8 cellular contexts compared by ENCODE assay signal in genomic region chrX:49190783-49191032, GRCh38. TPM values are rescaled to one million over a fixed set of nuclear protein-coding genes. Genes with fewer than 3 reads are reported as not detected.
DNase-seq lines count a peak whose midpoint lies in the region; TF ChIP-seq lines count a peak whose summit lies in the region.

No MANE protein-coding gene starts in this region.

- H3K27me3 Mint-ChIP-seq in T-helper 1 cell treated with Interleukin-12 subunit alpha and Interleukin-12 subunit beta and Interleukin-4 antibody, amounts not matched to agents 30 μg/mL and 1 μg/mL, for 36 hours (ENCODE audit: low read depth): no peaks in the 10 kb centered on the region
- no peaks in the 10 kb centered on the region for H3K27me3 Mint-ChIP-seq in activated naive CD8-positive, alpha-beta T cell

- no peak for TF ChIP-seq CTCF in kidney epithelial cell (IDR thresholded peaks at IDR 0.05; ENCODE audit: insufficient read depth, low read length, poor library complexity, severe bottlenecking)

- peaks cover 29% of the 10 kb centered on the region for H3K4me1 Mint-ChIP-seq in T-helper 1 cell treated with Interleukin-12 subunit alpha and Interleukin-12 subunit beta and Interleukin-4 antibody, amounts not matched to agents 30 μg/mL and 1 μg/mL, for 36 hours (ENCODE audit: low read depth)
- peaks cover 23% of the 10 kb centered on the region for H3K4me1 Mint-ChIP-seq in activated naive CD8-positive, alpha-beta T cell (ENCODE audit: low read depth)

- peak overlapping the region; percentile 93 for H3K27ac Mint-ChIP-seq in T-helper 1 cell treated with Interleukin-12 subunit alpha and Interleukin-12 subunit beta and Interleukin-4 antibody, amounts not matched to agents 30 μg/mL and 1 μg/mL, for 36 hours
- H3K27ac Mint-ChIP-seq in activated naive CD8-positive, alpha-beta T cell: peak overlapping the region; percentile 96

- H3K27ac ChIP-seq in substantia nigra (ENCODE audit: low read depth, low read length, poor library complexity, severe bottlenecking): peak overlapping the region; percentile 78

- DNase-seq in T-helper 1 cell (no peak), kidney epithelial cell (ENCODE audit: low read depth) (no peak), substantia nigra (lab: John Stamatoyannopoulos, UW) (peak in 2 of 49 donors; percentile 16 to 58), HuH-7 (ENCODE audit: low spot score) (no peak), anterior cingulate cortex (lab: John Stamatoyannopoulos, UW) (no peak), cortex of kidney (lab: John Stamatoyannopoulos, UW) (no peak)

- no peaks in the 10 kb centered on the region for H3K36me3 ChIP-seq in kidney epithelial cell (ENCODE audit: control insufficient read depth, insufficient read depth, low read length)

- peak overlapping the region; percentile 96 for H3K4me3 Mint-ChIP-seq in T-helper 1 cell treated with Interleukin-12 subunit alpha and Interleukin-12 subunit beta and Interleukin-4 antibody, amounts not matched to agents 30 μg/mL and 1 μg/mL, for 36 hours
- peak overlapping the region; percentile 95 for H3K4me3 Mint-ChIP-seq in activated naive CD8-positive, alpha-beta T cell

- H3K9me3 Mint-ChIP-seq in T-helper 1 cell treated with Interleukin-12 subunit alpha and Interleukin-12 subunit beta and Interleukin-4 antibody, amounts not matched to agents 30 μg/mL and 1 μg/mL, for 36 hours: no peaks in the 10 kb centered on the region
- H3K9me3 Mint-ChIP-seq in activated naive CD8-positive, alpha-beta T cell (ENCODE audit: low read depth): no peaks in the 10 kb centered on the region

- no peaks in the 10 kb centered on the region for H3K27me3 ChIP-seq in kidney epithelial cell (ENCODE audit: control insufficient read depth, insufficient read depth, low read length)

- H3K36me3 Mint-ChIP-seq in T-helper 1 cell treated with Interleukin-12 subunit alpha and Interleukin-12 subunit beta and Interleukin-4 antibody, amounts not matched to agents 30 μg/mL and 1 μg/mL, for 36 hours (ENCODE audit: low read depth): no peaks in the 10 kb centered on the region
- H3K36me3 Mint-ChIP-seq in activated naive CD8-positive, alpha-beta T cell: no peaks in the 10 kb centered on the region

- peak overlapping the region; percentile 49 for H3K4me3 ChIP-seq in kidney epithelial cell (ENCODE audit: low read depth, low read length)

RNA-seq across cellular contexts. Expression of gene PRICKLE3, which starts 4.5 kb away (rescaled TPM):
- 12.7 and 17.7 TPM in 2 replicates for total RNA-seq in kidney epithelial cell

RNA-seq across cellular contexts. Expression of gene SYP, which starts 9.3 kb away (rescaled TPM):
- 0.27 and 1.0 TPM in 2 replicates for total RNA-seq in kidney epithelial cell

RNA-seq across cellular contexts. Expression of gene PLP2, which starts 19.0 kb away (rescaled TPM):
- 82.6 and 118 TPM in 2 replicates for total RNA-seq in kidney epithelial cell

RNA-seq across cellular contexts. Expression of gene MAGIX, which starts 28.1 kb away (rescaled TPM):
- 2.9 and 5.1 TPM in 2 replicates for total RNA-seq in kidney epithelial cell

RNA-seq across cellular contexts. Expression of gene CACNA1F, which starts 42.4 kb away (rescaled TPM):
- total RNA-seq in kidney epithelial cell: not detected in 2 replicates
